1 cellular context compared by ENCODE assay signal in the genomic region with DNA sequence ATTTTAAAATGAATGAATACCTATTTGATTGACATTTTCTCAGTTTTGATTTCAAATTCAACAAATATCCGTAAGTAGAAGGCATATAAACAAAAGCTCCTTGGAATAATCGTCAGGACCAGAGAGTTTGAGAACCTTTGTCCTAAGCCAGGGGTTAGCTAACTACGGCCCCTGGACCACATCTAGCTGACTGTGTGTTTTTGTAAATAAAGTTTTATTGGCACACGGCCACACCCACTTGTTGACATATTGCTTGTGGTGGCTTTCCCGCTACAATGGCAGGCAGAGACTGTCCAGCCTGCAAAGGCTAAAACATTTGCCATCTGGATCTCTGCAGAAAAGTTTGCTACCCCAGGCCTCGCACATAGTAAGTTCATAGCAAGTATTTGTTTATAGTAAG.
TF ChIP-seq lines count a peak whose summit lies in the region.

No MANE protein-coding gene starts in this region.

TF ChIP-seq in GM12878, 131 proteins besides CTCF, POLR2A, EP300 and RAD21 (continued from another document):
- TF ChIP-seq, protein P1, sequence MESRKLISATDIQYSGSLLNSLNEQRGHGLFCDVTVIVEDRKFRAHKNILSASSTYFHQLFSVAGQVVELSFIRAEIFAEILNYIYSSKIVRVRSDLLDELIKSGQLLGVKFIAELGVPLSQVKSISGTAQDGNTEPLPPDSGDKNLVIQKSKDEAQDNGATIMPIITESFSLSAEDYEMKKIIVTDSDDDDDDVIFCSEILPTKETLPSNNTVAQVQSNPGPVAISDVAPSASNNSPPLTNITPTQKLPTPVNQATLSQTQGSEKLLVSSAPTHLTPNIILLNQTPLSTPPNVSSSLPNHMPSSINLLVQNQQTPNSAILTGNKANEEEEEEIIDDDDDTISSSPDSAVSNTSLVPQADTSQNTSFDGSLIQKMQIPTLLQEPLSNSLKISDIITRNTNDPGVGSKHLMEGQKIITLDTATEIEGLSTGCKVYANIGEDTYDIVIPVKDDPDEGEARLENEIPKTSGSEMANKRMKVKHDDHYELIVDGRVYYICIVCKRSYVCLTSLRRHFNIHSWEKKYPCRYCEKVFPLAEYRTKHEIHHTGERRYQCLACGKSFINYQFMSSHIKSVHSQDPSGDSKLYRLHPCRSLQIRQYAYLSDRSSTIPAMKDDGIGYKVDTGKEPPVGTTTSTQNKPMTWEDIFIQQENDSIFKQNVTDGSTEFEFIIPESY (IDR thresholded peaks at IDR 0.05): 0 out of 2 replicates have a peak, but pooled peaks have one; percentile 30
- TF ChIP-seq IRF4 (IDR thresholded peaks at IDR 0.05; ENCODE audit: low read depth, low read length) (0 out of 2 replicates have a peak, but pooled peaks have one; percentile 18), TARDBP (IDR thresholded peaks at IDR 0.05; ENCODE audit: borderline replicate concordance) (0 out of 2 replicates have a peak, but pooled peaks have one; percentile 65), YY1 (IDR thresholded peaks at IDR 0.05; ENCODE audit: low read depth, low read length) (0 out of 2 replicates have a peak, but pooled peaks have one; percentile 32)
